32 cellular contexts compared by ENCODE assay signal in the genomic region with DNA sequence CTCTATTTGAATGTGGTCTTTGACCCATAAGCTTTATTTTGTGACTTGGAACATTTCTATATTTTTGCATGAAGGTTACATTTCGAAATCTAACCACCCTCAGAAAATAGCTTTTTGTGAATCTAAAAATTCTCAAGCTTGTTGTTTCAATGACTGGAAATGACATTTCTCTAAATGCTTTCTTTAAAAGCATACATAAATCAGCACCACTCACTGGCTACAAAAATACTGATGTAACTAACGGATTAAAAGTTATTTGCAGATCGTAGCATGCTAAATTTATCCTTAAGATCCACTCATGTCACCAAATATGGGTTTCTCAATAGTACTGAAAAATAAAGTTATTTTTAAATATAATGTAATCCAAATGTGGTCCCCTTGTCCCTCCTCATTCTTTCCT. TPM values are rescaled to one million over a fixed set of nuclear protein-coding genes. Genes with fewer than 3 reads are reported as not detected.
"Had no signal": no experiment of that assay in that cellular context is flagged by ENCODE, and none has a peak within 500 bp of the region (broad histone marks: within the 10 kb centered on the region; RNA-seq: fewer than 3 reads in every experiment).

No MANE protein-coding gene starts in this region.

- H2AFZ ChIP-seq: parathyroid adenoma had no signal

- H3K9me3 ChIP-seq: breast epithelium, esophagus squamous epithelium, psoas muscle, sigmoid colon, testis, uterus had no signal

- H3K27ac ChIP-seq: breast epithelium, esophagus squamous epithelium, parathyroid adenoma, psoas muscle, sigmoid colon, testis, uterus, VCaP had no signal

- H3K9ac ChIP-seq: parathyroid adenoma had no signal

- H3K9me3 Mint-ChIP-seq: activated CD4-positive, alpha-beta memory T cell treated with anti-CD3 and anti-CD28 coated beads, Interleukin-2, amount 10 ng/mL, durations not matched to agents 7 days and 5 days; activated CD4-positive, alpha-beta T cell treated with anti-CD3 and anti-CD28 coated beads, Interleukin-2, amount 10 ng/mL, durations not matched to agents 24 days and 14 days; activated naive CD4-positive, alpha-beta T cell treated with anti-CD3 and anti-CD28 coated beads, Interleukin-2, amount 10 ng/mL, durations not matched to agents 7 days and 5 days; activated naive CD8-positive, alpha-beta T cell treated with anti-CD3 and anti-CD28 coated beads, Interleukin-2, amount 10 ng/mL, durations not matched to agents 7 days and 5 days; activated T-cell treated with anti-CD3 and anti-CD28 coated beads, Interleukin-2, amount 50 U/mL, for 24 hours; type B pancreatic cell had no signal

- H3K36me3 Mint-ChIP-seq: activated naive CD4-positive, alpha-beta T cell treated with anti-CD3 and anti-CD28 coated beads, Interleukin-2, amount 10 ng/mL, durations not matched to agents 7 days and 5 days; activated naive CD8-positive, alpha-beta T cell treated with anti-CD3 and anti-CD28 coated beads, Interleukin-2, amount 10 ng/mL, durations not matched to agents 7 days and 5 days; immature natural killer cell; mesothelial cell of epicardium; naive thymus-derived CD4-positive, alpha-beta T cell; type B pancreatic cell had no signal

- DNase-seq: activated CD4-positive, alpha-beta memory T cell treated with anti-CD3 and anti-CD28 coated beads, Interleukin-2, amount 10 ng/mL, durations not matched to agents 7 days and 5 days; activated CD4-positive, alpha-beta T cell treated with anti-CD3 and anti-CD28 coated beads, Interleukin-2, amount 10 ng/mL, durations not matched to agents 24 days and 14 days; activated CD8-positive, alpha-beta memory T cell treated with anti-CD3 and anti-CD28 coated beads, Interleukin-2, amount 50 U/mL, for 48 hours; activated gamma-delta T cell; activated naive CD4-positive, alpha-beta T cell treated with anti-CD3 and anti-CD28 coated beads, Interleukin-2, amount 10 ng/mL, durations not matched to agents 7 days and 5 days; activated naive CD8-positive, alpha-beta T cell treated with anti-CD3 and anti-CD28 coated beads, Interleukin-2, amount 10 ng/mL, durations not matched to agents 7 days and 5 days; activated T-cell treated with anti-CD3 and anti-CD28 coated beads, Interleukin-2, amount 50 U/mL, for 24 hours; amniotic stem cell; central memory CD4-positive, alpha-beta T cell; dermis blood vessel endothelial cell; effector CD4-positive, alpha-beta T cell; esophagus squamous epithelium; head of caudate nucleus; hypothalamus; immature natural killer cell; kidney; left colon; naive thymus-derived CD4-positive, alpha-beta T cell; psoas muscle; sigmoid colon; stimulated activated naive CD4-positive, alpha-beta T cell; T-helper 1 cell; testis; uterus had no signal

- H3K36me3 ChIP-seq: breast epithelium, esophagus squamous epithelium, sigmoid colon, uterus had no signal

- H3K27me3 ChIP-seq: breast epithelium, sigmoid colon, testis, uterus had no signal

- H3K4me3 ChIP-seq: breast epithelium, esophagus squamous epithelium, psoas muscle, sigmoid colon, testis, uterus had no signal

- H3K4me3 Mint-ChIP-seq: activated CD4-positive, alpha-beta memory T cell treated with anti-CD3 and anti-CD28 coated beads, Interleukin-2, amount 10 ng/mL, durations not matched to agents 7 days and 5 days; activated CD4-positive, alpha-beta T cell treated with anti-CD3 and anti-CD28 coated beads, Interleukin-2, amount 10 ng/mL, durations not matched to agents 24 days and 14 days; activated naive CD4-positive, alpha-beta T cell treated with anti-CD3 and anti-CD28 coated beads, Interleukin-2, amount 10 ng/mL, durations not matched to agents 7 days and 5 days; activated naive CD8-positive, alpha-beta T cell treated with anti-CD3 and anti-CD28 coated beads, Interleukin-2, amount 10 ng/mL, durations not matched to agents 7 days and 5 days; activated T-cell treated with anti-CD3 and anti-CD28 coated beads, Interleukin-2, amount 50 U/mL, for 24 hours; immature natural killer cell; mesothelial cell of epicardium; naive thymus-derived CD4-positive, alpha-beta T cell; type B pancreatic cell had no signal

- H3K79me2 ChIP-seq: parathyroid adenoma had no signal

- H3K4me1 ChIP-seq: breast epithelium, esophagus squamous epithelium, parathyroid adenoma, psoas muscle, sigmoid colon, testis, uterus had no signal

- ATAC-seq: activated CD4-positive, CD25-positive, alpha-beta regulatory T cell treated with anti-CD3 and anti-CD28 coated beads, Interleukin-2, amount 50 U/mL, for 24 hours; left colon; naive thymus-derived CD4-positive, alpha-beta T cell; psoas muscle had no signal

- H3K27ac Mint-ChIP-seq: activated CD4-positive, alpha-beta memory T cell treated with anti-CD3 and anti-CD28 coated beads, Interleukin-2, amount 10 ng/mL, durations not matched to agents 7 days and 5 days; activated CD4-positive, alpha-beta T cell treated with anti-CD3 and anti-CD28 coated beads, Interleukin-2, amount 10 ng/mL, durations not matched to agents 24 days and 14 days; activated naive CD4-positive, alpha-beta T cell treated with anti-CD3 and anti-CD28 coated beads, Interleukin-2, amount 10 ng/mL, durations not matched to agents 7 days and 5 days; activated naive CD8-positive, alpha-beta T cell treated with anti-CD3 and anti-CD28 coated beads, Interleukin-2, amount 10 ng/mL, durations not matched to agents 7 days and 5 days; activated T-cell treated with anti-CD3 and anti-CD28 coated beads, Interleukin-2, amount 50 U/mL, for 24 hours; immature natural killer cell; mesothelial cell of epicardium; naive thymus-derived CD4-positive, alpha-beta T cell; type B pancreatic cell had no signal

- H3K4me1 Mint-ChIP-seq: activated CD4-positive, alpha-beta memory T cell treated with anti-CD3 and anti-CD28 coated beads, Interleukin-2, amount 10 ng/mL, durations not matched to agents 7 days and 5 days; activated CD4-positive, alpha-beta T cell treated with anti-CD3 and anti-CD28 coated beads, Interleukin-2, amount 10 ng/mL, durations not matched to agents 24 days and 14 days; activated naive CD4-positive, alpha-beta T cell treated with anti-CD3 and anti-CD28 coated beads, Interleukin-2, amount 10 ng/mL, durations not matched to agents 7 days and 5 days; activated naive CD8-positive, alpha-beta T cell treated with anti-CD3 and anti-CD28 coated beads, Interleukin-2, amount 10 ng/mL, durations not matched to agents 7 days and 5 days; immature natural killer cell; naive thymus-derived CD4-positive, alpha-beta T cell had no signal

RNA-seq across cellular contexts. Expression of gene ACAN, which starts 55.2 kb away (rescaled TPM):
- total RNA-seq: activated CD4-positive, alpha-beta memory T cell treated with anti-CD3 and anti-CD28 coated beads, Interleukin-2, amount 10 ng/mL, durations not matched to agents 7 days and 5 days; activated CD4-positive, alpha-beta T cell treated with anti-CD3 and anti-CD28 coated beads, Interleukin-2, amount 10 ng/mL, durations not matched to agents 24 days and 14 days; activated naive CD8-positive, alpha-beta T cell treated with anti-CD3 and anti-CD28 coated beads, Interleukin-2, amount 10 ng/mL, durations not matched to agents 7 days and 5 days; fibroblast of villous mesenchyme; naive thymus-derived CD4-positive, alpha-beta T cell had no signal
- polyA plus RNA-seq: immature natural killer cell, neural cell had no signal
